24 cellular contexts compared by ENCODE assay signal in genomic region chr18:67980241-67980640, GRCh38.
"Had no signal": no experiment of that assay in that cellular context is flagged by ENCODE, and none has a peak within 500 bp of the region (broad histone marks: within the 10 kb centered on the region; RNA-seq: fewer than 3 reads in every experiment).

No MANE protein-coding gene starts in this region.

- DNase-seq: dorsolateral prefrontal cortex; effector CD4-positive, alpha-beta T cell; foreskin fibroblast; gastrocnemius medialis; head of caudate nucleus; left ventricle myocardium superior; lower lobe of right lung; naive thymus-derived CD8-positive, alpha-beta T cell; nephron progenitor cell; occipital lobe; stimulated activated CD4-positive, alpha-beta T cell treated with anti-CD3 and anti-CD28 coated beads, Interleukin-12 subunit alpha, Interleukin-12 subunit beta, amount 100 ng/mL, for 4 hours; stimulated activated CD4-positive, alpha-beta T cell treated with anti-CD3 and anti-CD28 coated beads, Interleukin-1b, Interleukin-23, amount 100 ng/mL, for 48 hours; stimulated activated CD4-positive, alpha-beta T cell treated with anti-CD3 and anti-CD28 coated beads, Interleukin-4, amount 100 ng/mL, for 1 hour; stimulated activated CD8-positive, alpha-beta memory T cell treated with anti-CD3 and anti-CD28 coated beads, Interleukin-4, amount 100 ng/mL, for 48 hours; stimulated activated naive CD4-positive, alpha-beta T cell treated with Interleukin-2 at 50 U/mL for 16 hours; stomach; thyroid gland; trophoblast cell had no signal

- H3K27me3 ChIP-seq: gastrocnemius medialis, right atrium auricular region, stomach, thyroid gland, vagina had no signal

- H3K9ac ChIP-seq: parathyroid adenoma had no signal

- H3K4me1 Mint-ChIP-seq: naive thymus-derived CD8-positive, alpha-beta T cell; nephron progenitor cell had no signal

- H3K79me2 ChIP-seq: parathyroid adenoma had no signal

- H3K36me3 ChIP-seq: gastrocnemius medialis, lower lobe of right lung, prostate gland, right atrium auricular region, stomach, thyroid gland, vagina had no signal

- H2AFZ ChIP-seq: parathyroid adenoma had no signal

- ATAC-seq: gastrocnemius medialis; left ventricle myocardium superior; lower lobe of right lung; naive thymus-derived CD8-positive, alpha-beta T cell; sciatic nerve had no signal

- H3K36me3 Mint-ChIP-seq: naive thymus-derived CD8-positive, alpha-beta T cell had no signal

- H3K4me3 ChIP-seq: dorsolateral prefrontal cortex, gastrocnemius medialis, lower lobe of right lung, prostate gland, right atrium auricular region, smooth muscle cell, stomach, thyroid gland, vagina had no signal

- H3K4me1 ChIP-seq: gastrocnemius medialis, lower lobe of right lung, parathyroid adenoma, prostate gland, right atrium auricular region, stomach, thyroid gland, vagina had no signal

- H3K27ac ChIP-seq: dorsolateral prefrontal cortex, gastrocnemius medialis, lower lobe of right lung, parathyroid adenoma, prostate gland, right atrium auricular region, stomach, thyroid gland, vagina had no signal

- H3K4me2 ChIP-seq: smooth muscle cell had no signal

- H3K27ac Mint-ChIP-seq: naive thymus-derived CD8-positive, alpha-beta T cell; nephron progenitor cell had no signal

- H3K9me3 ChIP-seq: gastrocnemius medialis, lower lobe of right lung, prostate gland, right atrium auricular region, stomach, thyroid gland, vagina had no signal

- H3K9me3 Mint-ChIP-seq: naive thymus-derived CD8-positive, alpha-beta T cell; nephron progenitor cell had no signal

- H3K4me3 Mint-ChIP-seq: naive thymus-derived CD8-positive, alpha-beta T cell; nephron progenitor cell had no signal
